9 cellular contexts compared by ENCODE assay signal in genomic region chr5:65037845-65038815, GRCh38.
DNase-seq lines count a peak whose midpoint lies in the region; ATAC-seq and TF ChIP-seq lines count a peak whose summit lies in the region.
"Had no signal": no experiment of that assay in that cellular context is flagged by ENCODE, and none has a peak within 500 bp of the region (broad histone marks: within the 10 kb centered on the region; RNA-seq: fewer than 3 reads in every experiment).

No MANE protein-coding gene starts in this region.

- no peaks in the 10 kb centered on the region for H3K27me3 ChIP-seq in brain microvascular endothelial cell (replicated peaks)
- H3K27me3 ChIP-seq in naive thymus-derived CD4-positive, alpha-beta T cell (ENCODE audit: control insufficient read depth in 2 of 2, insufficient read depth in 2 of 2, low read length in 2 of 2), result no peaks in the 10 kb centered on the region
- H3K27me3 ChIP-seq: neutrophil had no signal

- CTCF ChIA-PET in naive thymus-derived CD4-positive, alpha-beta T cell (lab: Charles Lee), result no interaction called here

- ATAC-seq in naive thymus-derived CD4-positive, alpha-beta T cell, result no peak
- ATAC-seq in GM18520 (IDR thresholded peaks at IDR 0.05; ENCODE audit: unreplicated experiment) (no peak), GM21576 (IDR thresholded peaks at IDR 0.05; ENCODE audit: unreplicated experiment) (no peak), HG02571 (IDR thresholded peaks at IDR 0.05; ENCODE audit: unreplicated experiment) (no peak)

- peaks cover 20% of the 10 kb centered on the region in 2 donors for H3K4me1 ChIP-seq in naive thymus-derived CD4-positive, alpha-beta T cell (ENCODE audit: control insufficient read depth in 2 of 2, insufficient read depth in 2 of 2, low read length in 2 of 2)

- H3K4me3 Mint-ChIP-seq in IgD-negative memory B cell, result peak overlapping the region in 2 of 4 donors; percentile 58 to 82
- peak overlapping the region in 9 of 10 donors; percentile 31 to 64 (median 52) for H3K4me3 Mint-ChIP-seq in naive thymus-derived CD4-positive, alpha-beta T cell

- H3K27me3 Mint-ChIP-seq in IgD-negative memory B cell, result no peaks in the 10 kb centered on the region
- no peaks in the 10 kb centered on the region for H3K27me3 Mint-ChIP-seq in naive thymus-derived CD4-positive, alpha-beta T cell

- peaks cover 4% of the 10 kb centered on the region for H3K36me3 Mint-ChIP-seq in IgD-negative memory B cell
- peaks cover 0 to 1% (median 0%) of the 10 kb centered on the region in 5 donors for H3K36me3 Mint-ChIP-seq in naive thymus-derived CD4-positive, alpha-beta T cell

- H3K36me3 ChIP-seq in brain microvascular endothelial cell (replicated peaks), result no peaks in the 10 kb centered on the region
- no peaks in the 10 kb centered on the region for H3K36me3 ChIP-seq in naive thymus-derived CD4-positive, alpha-beta T cell (ENCODE audit: control insufficient read depth in 2 of 3, insufficient read depth in 3 of 3, low read length in 3 of 3)
- H3K36me3 ChIP-seq: neutrophil had no signal

- no peaks in the 10 kb centered on the region for H3K9me3 Mint-ChIP-seq in IgD-negative memory B cell
- H3K9me3 Mint-ChIP-seq in naive thymus-derived CD4-positive, alpha-beta T cell, result no peaks in the 10 kb centered on the region

- peak; percentile 62 for TF ChIP-seq CTCF in brain microvascular endothelial cell (IDR thresholded peaks at IDR 0.05; ENCODE audit: low read depth, low read length, missing control alignments)
- no peak for TF ChIP-seq CTCF in GM13976 (IDR thresholded peaks at IDR 0.05; ENCODE audit: borderline replicate concordance, control extremely low read depth, extremely low read depth, insufficient read depth, missing control alignments)

- peak overlapping the region in 2 of 3 donors; percentile 40 to 81 for H3K27ac Mint-ChIP-seq in IgD-negative memory B cell
- peak overlapping the region; percentile 65 to 96 (median 89) for H3K27ac Mint-ChIP-seq in naive thymus-derived CD4-positive, alpha-beta T cell

- intact Hi-C loops in naive thymus-derived CD4-positive, alpha-beta T cell (cut with micrococcal nuclease), result loop anchor here (2.0 to 5.0 kb wide), 6 partner anchors 81 to 889 kb away; partner anchors contain the start of genes ERBIN (in 2 of the 2), NLN (in 1 of the 2), SGTB (in 1 of the 2) and SHLD3 (in 1 of the 2)

- H3K4me3 ChIP-seq in brain microvascular endothelial cell (ENCODE audit: low read depth, low read length), result no peak overlapping the region
- H3K4me3 ChIP-seq in naive thymus-derived CD4-positive, alpha-beta T cell (ENCODE audit: low read length), result no peak overlapping the region

- POLR2A ChIA-PET in naive thymus-derived CD4-positive, alpha-beta T cell (lab: Charles Lee), result interaction anchor here (0.6 kb wide), 1 partner anchor 588 kb away, joined by 3 read pairs; no protein-coding TSS in a partner anchor

- H3K4me1 Mint-ChIP-seq in IgD-negative memory B cell, result peaks cover 12 to 27% (median 27%) of the 10 kb centered on the region in 3 donors
- peaks cover 3 to 37% (median 29%) of the 10 kb centered on the region in 7 donors for H3K4me1 Mint-ChIP-seq in naive thymus-derived CD4-positive, alpha-beta T cell

- no peak overlapping the region for H3K27ac ChIP-seq in brain microvascular endothelial cell
- no peak overlapping the region for H3K27ac ChIP-seq in naive thymus-derived CD4-positive, alpha-beta T cell (ENCODE audit: low read depth, low read length)
- H3K27ac ChIP-seq: neutrophil had no signal

- peak; percentile 72 for DNase-seq in DMS53 (lab: John Stamatoyannopoulos, UW)
- no peak for DNase-seq in brain microvascular endothelial cell
- peak in 4 of 9 donors; percentile 20 to 38 (median 22) for DNase-seq in naive thymus-derived CD4-positive, alpha-beta T cell
- no peak for DNase-seq in GM13976 (ENCODE audit: low spot score)

- in situ Hi-C loops in brain microvascular endothelial cell (cut with HindIII; ENCODE audit: low pct_ligation_motif_present, low sequenced_read_pairs), result no loop called here
- in situ Hi-C loops in GM13976 (cut with MboI; ENCODE audit: low sequenced_read_pairs, unreplicated experiment), result no loop called here

- no peaks in the 10 kb centered on the region for H3K9me3 ChIP-seq in naive thymus-derived CD4-positive, alpha-beta T cell (ENCODE audit: control insufficient read depth in 2 of 3, low read length in 3 of 3)
- H3K9me3 ChIP-seq: neutrophil had no signal
